ENCODE assay signal across 1 cellular context in the genomic region with DNA sequence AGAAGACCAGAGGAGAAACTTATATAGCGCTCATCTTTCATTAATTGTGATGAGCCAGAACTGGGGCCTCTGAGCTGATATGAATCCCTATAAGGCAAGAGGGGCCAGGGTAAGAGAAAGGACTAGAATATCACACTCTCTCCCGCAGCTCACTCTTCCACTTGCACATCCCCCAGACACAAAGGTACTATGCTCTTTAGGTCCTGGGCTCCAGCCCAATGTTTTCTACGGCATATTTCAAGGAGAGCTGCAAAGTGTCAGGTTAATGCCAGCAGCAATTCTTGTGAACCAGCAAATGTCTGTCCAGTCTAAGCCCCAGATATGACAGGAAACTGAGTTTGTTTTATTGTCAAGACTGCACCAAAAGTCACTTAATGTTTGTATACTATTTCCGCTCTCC.
TF ChIP-seq lines count a peak whose summit lies in the region.

No MANE protein-coding gene starts in this region.

TF ChIP-seq in IMR-90, 13 proteins besides CTCF, POLR2A, EP300 and RAD21:
- TF ChIP-seq MAZ (IDR thresholded peaks at IDR 0.05; ENCODE audit: borderline replicate concordance, low read depth, low read length) (no peak), SMC3 (IDR thresholded peaks at IDR 0.05; ENCODE audit: low read depth, low read length) (no peak), RFX5 (IDR thresholded peaks at IDR 0.05; ENCODE audit: low read depth, low read length) (no peak), MAFK (IDR thresholded peaks at IDR 0.05; ENCODE audit: low read depth, low read length) (no peak), NFE2L2 (IDR thresholded peaks at IDR 0.05; ENCODE audit: low read depth, low read length) (no peak), FOS (IDR thresholded peaks at IDR 0.05; ENCODE audit: low read depth, low read length) (no peak), CHD1 (IDR thresholded peaks at IDR 0.05; ENCODE audit: low read depth, low read length) (no peak), USF2 (IDR thresholded peaks at IDR 0.05; ENCODE audit: low read depth, low read length) (no peak), BHLHE40 (IDR thresholded peaks at IDR 0.05; ENCODE audit: low read depth, low read length) (no peak), MXI1 (IDR thresholded peaks at IDR 0.05; ENCODE audit: borderline replicate concordance, low read depth, low read length) (no peak), RCOR1 (IDR thresholded peaks at IDR 0.05; ENCODE audit: insufficient replicate concordance, low read length) (no peak), CEBPB (IDR thresholded peaks at IDR 0.05; ENCODE audit: low read depth, low read length) (no peak)
- TF ChIP-seq, protein P1, sequence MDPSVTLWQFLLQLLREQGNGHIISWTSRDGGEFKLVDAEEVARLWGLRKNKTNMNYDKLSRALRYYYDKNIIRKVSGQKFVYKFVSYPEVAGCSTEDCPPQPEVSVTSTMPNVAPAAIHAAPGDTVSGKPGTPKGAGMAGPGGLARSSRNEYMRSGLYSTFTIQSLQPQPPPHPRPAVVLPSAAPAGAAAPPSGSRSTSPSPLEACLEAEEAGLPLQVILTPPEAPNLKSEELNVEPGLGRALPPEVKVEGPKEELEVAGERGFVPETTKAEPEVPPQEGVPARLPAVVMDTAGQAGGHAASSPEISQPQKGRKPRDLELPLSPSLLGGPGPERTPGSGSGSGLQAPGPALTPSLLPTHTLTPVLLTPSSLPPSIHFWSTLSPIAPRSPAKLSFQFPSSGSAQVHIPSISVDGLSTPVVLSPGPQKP (IDR thresholded peaks at IDR 0.05; ENCODE audit: borderline replicate concordance, low read depth, low read length), result no peak
